Comparison of ENCODE assay signal across 26 cellular contexts in the genomic region with DNA sequence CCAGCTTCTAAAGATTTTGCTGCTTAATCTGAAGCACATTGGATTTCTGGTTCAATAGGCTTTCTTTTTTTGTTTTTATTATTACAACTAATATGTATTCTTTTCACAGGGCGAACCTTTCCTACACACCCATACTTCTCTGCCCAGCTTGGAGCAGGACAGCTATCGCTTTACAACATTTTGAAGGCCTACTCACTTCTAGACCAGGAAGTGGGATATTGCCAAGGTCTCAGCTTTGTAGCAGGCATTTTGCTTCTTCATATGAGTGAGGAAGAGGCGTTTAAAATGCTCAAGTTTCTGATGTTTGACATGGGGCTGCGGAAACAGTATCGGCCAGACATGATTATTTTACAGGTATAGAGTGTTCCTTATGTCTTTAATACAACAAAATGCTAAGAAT.
A peak's percentile ranks its signal among the peaks of the same experiment; 100 is the strongest.
DNase-seq lines count a peak whose midpoint lies in the region; ATAC-seq, FAIRE-seq and TF ChIP-seq lines count a peak whose summit lies in the region.
"Had no signal": no experiment of that assay in that cellular context is flagged by ENCODE, and none has a peak within 500 bp of the region (broad histone marks: within the 10 kb centered on the region; RNA-seq: fewer than 3 reads in every experiment).

No MANE protein-coding gene starts in this region.

- TF ChIP-seq POLR2A in body of pancreas (IDR thresholded peaks at IDR 0.05), result no peak

- ATAC-seq in T-helper 17 cell, result no peak
- peak; percentile 63 for ATAC-seq in body of pancreas
- peak in 3 of 4 donors; percentile 42 to 52 (median 51) for ATAC-seq in pancreas
- ATAC-seq in HG03460 (IDR thresholded peaks at IDR 0.05; ENCODE audit: unreplicated experiment), result no peak
- ATAC-seq: A549, GM12878, GM23338, HCT116 had no signal

- DNase-seq in T-helper 17 cell (no peak), body of pancreas (no peak), pancreas (no peak), type B pancreatic cell (ENCODE audit: extremely low spot score, unreplicated experiment) (no peak), glomerular visceral epithelial cell (ENCODE audit: extremely low spot score) (no peak)
- DNase-seq in activated CD8-positive, alpha-beta memory T cell treated with anti-CD3 and anti-CD28 coated beads, Interleukin-2, amount 50 U/mL, for 48 hours, result no peak
- DNase-seq: 8988T; ACHN; AML-193; BE2C; CD4-positive, alpha-beta T cell; CD8-positive, alpha-beta memory T cell; DMS 273 treated with DMSO at 0.1 percent for 48 hours; DMS79; EL; GDM1; H9 had no signal

- no peak overlapping the region for H3K4me3 ChIP-seq in body of pancreas
- H3K4me3 ChIP-seq in pancreas, result no peak overlapping the region
- H3K4me3 ChIP-seq: A549; BLaER1 treated with 17β-estradiol and CSF1 and Interleukin-3, amounts not matched to agents 10 nM and 100 nM; GM12878; GM23338 had no signal

- no peak for TF ChIP-seq CTCF in body of pancreas (IDR thresholded peaks at IDR 0.05)
- no peak for TF ChIP-seq CTCF in pancreas (IDR thresholded peaks at IDR 0.05)
- TF ChIP-seq CTCF in type B pancreatic cell (conservative IDR thresholded peaks at IDR 0.05), result no peak

- peak overlapping the region in 3 of 4 donors; percentile 1 to 21 (median 18) for H3K27ac ChIP-seq in body of pancreas
- H3K27ac ChIP-seq in pancreas, result peak overlapping the region in 2 of 4 donors; percentile 1 to 7
- H3K27ac ChIP-seq: A549; BLaER1 treated with 17β-estradiol and CSF1 and Interleukin-3, amounts not matched to agents 10 nM and 100 nM had no signal

- intact Hi-C loops in body of pancreas (cut with DNase I) (no loop called here), pancreas (cut with DNase I) (no loop called here)

- WGBS in body of pancreas, 2 donors, result 95% methylated on average over 5 of the region's 5 CpGs
- WGBS in pancreas, 2 donors, result 87 to 89% methylated on average over 5 of the region's 5 CpGs

- no peaks in the 10 kb centered on the region for H3K9me3 ChIP-seq in T-helper 17 cell (ENCODE audit: control insufficient read depth, low read length, poor library complexity, severe bottlenecking)
- H3K9me3 ChIP-seq in body of pancreas, result no peaks in the 10 kb centered on the region
- H3K9me3 ChIP-seq in pancreas, result no peaks in the 10 kb centered on the region
- H3K9me3 ChIP-seq: A549; BE2C; BLaER1 treated with 17β-estradiol and CSF1 and Interleukin-3, amounts not matched to agents 10 nM and 100 nM had no signal

- peak overlapping the region; percentile 24 for H3K27ac Mint-ChIP-seq in T-helper 17 cell
- peak overlapping the region; percentile 7 for H3K27ac Mint-ChIP-seq in type B pancreatic cell
- H3K27ac Mint-ChIP-seq: CD4-positive, alpha-beta T cell had no signal

- H3K27me3 ChIP-seq in body of pancreas (no peaks in the 10 kb centered on the region), pancreas (no peaks in the 10 kb centered on the region)
- H3K27me3 ChIP-seq: BE2C; BLaER1 treated with 17β-estradiol and CSF1 and Interleukin-3, amounts not matched to agents 10 nM and 100 nM had no signal

- H3K27me3 Mint-ChIP-seq in T-helper 17 cell, result no peaks in the 10 kb centered on the region
- H3K27me3 Mint-ChIP-seq in type B pancreatic cell, result no peaks in the 10 kb centered on the region
- H3K27me3 Mint-ChIP-seq: CD4-positive, alpha-beta T cell; CD8-positive, alpha-beta memory T cell had no signal

- H3K9me3 Mint-ChIP-seq in type B pancreatic cell, result no peaks in the 10 kb centered on the region
- H3K9me3 Mint-ChIP-seq: CD14-positive monocyte; CD4-positive, alpha-beta T cell; CD8-positive, alpha-beta memory T cell; GM23338; H9 had no signal

- H3K36me3 ChIP-seq in body of pancreas (replicated peaks in 1 of 2; ENCODE audit: insufficient read depth in 1 of 2, low read depth in 2 of 2), result no peaks in the 10 kb centered on the region
- H3K36me3 ChIP-seq in pancreas, result no peaks in the 10 kb centered on the region
- H3K36me3 ChIP-seq: BE2C had no signal

- no peak overlapping the region for H3K4me3 Mint-ChIP-seq in T-helper 17 cell
- no peak overlapping the region for H3K4me3 Mint-ChIP-seq in type B pancreatic cell
- H3K4me3 Mint-ChIP-seq: CD14-positive monocyte; CD4-positive, alpha-beta T cell; CD8-positive, alpha-beta memory T cell; GM23338; H9 had no signal

- H3K4me1 Mint-ChIP-seq in T-helper 17 cell, result peaks cover 2% of the 10 kb centered on the region
- peaks cover 57% of the 10 kb centered on the region for H3K4me1 Mint-ChIP-seq in type B pancreatic cell (ENCODE audit: unreplicated experiment)
- H3K4me1 Mint-ChIP-seq: CD8-positive, alpha-beta memory T cell had no signal

- no peak for FAIRE-seq in pancreas (lab: Jason Lieb, UNC)
- FAIRE-seq: A549, D721Med, GM12878, GM19239 had no signal

- peaks cover 9% of the 10 kb centered on the region for H3K36me3 Mint-ChIP-seq in T-helper 17 cell (ENCODE audit: low read depth)
- H3K36me3 Mint-ChIP-seq in type B pancreatic cell, result peaks cover 14% of the 10 kb centered on the region

- H3K4me1 ChIP-seq in body of pancreas, result peaks cover 33% of the 10 kb centered on the region
- H3K4me1 ChIP-seq in pancreas, result peaks cover under 1 to 21% (median 16%) of the 10 kb centered on the region in 3 donors

Comparison
In these comparisons a context has a peak if more than half of its experiments do, and no peak if none do; other contexts are left out.
1. ATAC-seq: peak in body of pancreas (single experiment) and pancreas (3 of 4); none in T-helper 17 cell (single experiment) and HG03460 (single experiment).